Comparison of ENCODE assay signal across 6 cellular contexts in genomic region chr4:8008391-8008790, GRCh38.
"Had no signal": no experiment of that assay in that cellular context is flagged by ENCODE, and none has a peak within 500 bp of the region (broad histone marks: within the 10 kb centered on the region; RNA-seq: fewer than 3 reads in every experiment).

No MANE protein-coding gene starts in this region.

- H3K27ac ChIP-seq: GM23248 had no signal

- H3K9me3 ChIP-seq: HAP-1 had no signal

- H3K4me3 ChIP-seq: GM23248, HAP-1 had no signal

- DNase-seq: GM23248, GOT3, H7, IMR-90 had no signal

- H3K36me3 ChIP-seq: HAP-1 had no signal

- ATAC-seq: HCT116 had no signal

- H3K4me1 ChIP-seq: HAP-1 had no signal
